Comparison of ENCODE assay signal across 1 cellular context in genomic region chr5:77643654-77644404, GRCh38.
TF ChIP-seq lines count a peak whose summit lies in the region.

No MANE protein-coding gene starts in this region.

TF ChIP-seq in H1, 55 proteins besides CTCF, POLR2A, EP300 and RAD21:
- TF ChIP-seq BCL11A (IDR thresholded peaks at IDR 0.05; ENCODE audit: low read depth in 2 of 2, low read length in 2 of 2) = no peak
- TF ChIP-seq RNF2 (IDR thresholded peaks at IDR 0.05; ENCODE audit: borderline replicate concordance, low read depth, low read length, missing control alignments, poor library complexity, severe bottlenecking) = peak; percentile 65
- TF ChIP-seq GABPA (IDR thresholded peaks at IDR 0.05; ENCODE audit: borderline replicate concordance, insufficient read depth, low read length) = no peak
- peak; percentile 98 for TF ChIP-seq CBX8 (IDR thresholded peaks at IDR 0.05; ENCODE audit: borderline replicate concordance, low read depth, low read length)
- TF ChIP-seq ATF3 (IDR thresholded peaks at IDR 0.05; ENCODE audit: insufficient read depth, low read depth, low read length) = no peak
- no peak for TF ChIP-seq YY1 (IDR thresholded peaks at IDR 0.05; ENCODE audit: low read depth, low read length)
